ENCODE assay signal across 20 cellular contexts in genomic region chr3:122506450-122506849, GRCh38. TPM values are rescaled to one million over a fixed set of nuclear protein-coding genes. Genes with fewer than 3 reads are reported as not detected.
DNase-seq lines count a peak whose midpoint lies in the region; ATAC-seq and TF ChIP-seq lines count a peak whose summit lies in the region.
"Had no signal": no experiment of that assay in that cellular context is flagged by ENCODE, and none has a peak within 500 bp of the region (broad histone marks: within the 10 kb centered on the region; RNA-seq: fewer than 3 reads in every experiment).

No MANE protein-coding gene starts in this region.

- H3K4me3 ChIP-seq in effector memory CD4-positive, alpha-beta T cell (ENCODE audit: insufficient read depth, low read depth, low read length, poor library complexity, severe bottlenecking): no peak overlapping the region
- H3K4me3 ChIP-seq in CD8-positive, alpha-beta memory T cell (ENCODE audit: low read length): no peak overlapping the region
- H3K4me3 ChIP-seq: BLaER1, PC-9 had no signal

- no peak for DNase-seq in activated CD8-positive, alpha-beta T cell treated with anti-CD3 and anti-CD28 coated beads for 36 hours
- no peak for DNase-seq in activated CD8-positive, alpha-beta T cell treated with anti-CD3 and anti-CD28 coated beads, Interleukin-2, amount 10 ng/mL, durations not matched to agents 7 days and 5 days
- DNase-seq in activated naive CD8-positive, alpha-beta T cell treated with anti-CD3 and anti-CD28 coated beads for 36 hours: no peak
- DNase-seq in natural killer cell treated with Interleukin-12 subunit alpha and Interleukin-12 subunit beta and Interleukin-15 and Interleukin-18, amount 100 ng/mL, for 72 hours (ENCODE audit: low spot score): no peak
- DNase-seq in ecto neural progenitor cell (ENCODE audit: low spot score): no peak
- DNase-seq in effector memory CD4-positive, alpha-beta T cell: no peak
- DNase-seq in CD8-positive, alpha-beta memory T cell: no peak
- DNase-seq: CD4-positive, CD25-positive, alpha-beta regulatory T cell; NCI-H1048; NCI-H1417; NCI-H1694; NCI-H2029 treated with DMSO at 0.1 percent for 48 hours; NCI-H446 treated with DMSO at 0.1 percent for 48 hours; NCI-H526; NCI-H82; NK-92 treated with Interleukin-12 subunit alpha and Interleukin-12 subunit beta, amount 100 ng/mL, for 24 hours; PC-9 had no signal

- H3K36me3 Mint-ChIP-seq in activated CD8-positive, alpha-beta T cell treated with anti-CD3 and anti-CD28 coated beads for 36 hours (ENCODE audit: low read depth): peaks cover 33% of the 10 kb centered on the region
- H3K36me3 Mint-ChIP-seq in activated CD8-positive, alpha-beta T cell treated with anti-CD3 and anti-CD28 coated beads, Interleukin-2, amount 10 ng/mL, durations not matched to agents 7 days and 5 days (ENCODE audit: low read depth): peaks cover 28% of the 10 kb centered on the region
- peaks cover 16% of the 10 kb centered on the region for H3K36me3 Mint-ChIP-seq in activated naive CD8-positive, alpha-beta T cell
- peaks cover 34% of the 10 kb centered on the region for H3K36me3 Mint-ChIP-seq in activated naive CD8-positive, alpha-beta T cell treated with anti-CD3 and anti-CD28 coated beads for 36 hours
- H3K36me3 Mint-ChIP-seq in natural killer cell treated with Interleukin-12 subunit alpha and Interleukin-12 subunit beta and Interleukin-15 and Interleukin-18, amount 100 ng/mL, for 72 hours: no peaks in the 10 kb centered on the region
- peaks cover 12 to 19% (median 18%) of the 10 kb centered on the region in 3 donors for H3K36me3 Mint-ChIP-seq in CD8-positive, alpha-beta memory T cell

- no peaks in the 10 kb centered on the region for H3K27me3 Mint-ChIP-seq in activated CD8-positive, alpha-beta T cell treated with anti-CD3 and anti-CD28 coated beads for 36 hours
- no peaks in the 10 kb centered on the region for H3K27me3 Mint-ChIP-seq in activated CD8-positive, alpha-beta T cell treated with anti-CD3 and anti-CD28 coated beads, Interleukin-2, amount 10 ng/mL, durations not matched to agents 7 days and 5 days (ENCODE audit: low read depth)
- H3K27me3 Mint-ChIP-seq in activated naive CD8-positive, alpha-beta T cell: no peaks in the 10 kb centered on the region
- no peaks in the 10 kb centered on the region for H3K27me3 Mint-ChIP-seq in activated naive CD8-positive, alpha-beta T cell treated with anti-CD3 and anti-CD28 coated beads for 36 hours
- H3K27me3 Mint-ChIP-seq in natural killer cell treated with Interleukin-12 subunit alpha and Interleukin-12 subunit beta and Interleukin-15 and Interleukin-18, amount 100 ng/mL, for 72 hours: no peaks in the 10 kb centered on the region
- H3K27me3 Mint-ChIP-seq in CD8-positive, alpha-beta memory T cell: no peaks in the 10 kb centered on the region
- H3K27me3 Mint-ChIP-seq: CD4-positive, CD25-positive, alpha-beta regulatory T cell had no signal

- peaks cover 73% of the 10 kb centered on the region for H3K4me1 Mint-ChIP-seq in activated CD8-positive, alpha-beta T cell treated with anti-CD3 and anti-CD28 coated beads for 36 hours (ENCODE audit: low read depth)
- peaks cover 41% of the 10 kb centered on the region for H3K4me1 Mint-ChIP-seq in activated CD8-positive, alpha-beta T cell treated with anti-CD3 and anti-CD28 coated beads, Interleukin-2, amount 10 ng/mL, durations not matched to agents 7 days and 5 days (ENCODE audit: low read depth)
- H3K4me1 Mint-ChIP-seq in activated naive CD8-positive, alpha-beta T cell (ENCODE audit: low read depth): peaks cover 83% of the 10 kb centered on the region
- H3K4me1 Mint-ChIP-seq in activated naive CD8-positive, alpha-beta T cell treated with anti-CD3 and anti-CD28 coated beads for 36 hours: peaks cover 64% of the 10 kb centered on the region
- H3K4me1 Mint-ChIP-seq in natural killer cell treated with Interleukin-12 subunit alpha and Interleukin-12 subunit beta and Interleukin-15 and Interleukin-18, amount 100 ng/mL, for 72 hours (ENCODE audit: low read depth in 2 of 2): peaks cover 52 to 77% of the 10 kb centered on the region in 2 donors
- H3K4me1 Mint-ChIP-seq in CD8-positive, alpha-beta memory T cell: peaks cover 71 to 93% (median 86%) of the 10 kb centered on the region in 3 donors

- peak; percentile 49 for ATAC-seq in activated CD8-positive, alpha-beta T cell treated with anti-CD3 and anti-CD28 coated beads for 36 hours
- no peak for ATAC-seq in activated CD8-positive, alpha-beta T cell treated with anti-CD3 and anti-CD28 coated beads, Interleukin-2, amount 10 ng/mL, durations not matched to agents 7 days and 5 days
- peak in 1 of 2 donors; percentile 57 for ATAC-seq in natural killer cell treated with Interleukin-12 subunit alpha and Interleukin-12 subunit beta and Interleukin-15 and Interleukin-18, amount 100 ng/mL, for 72 hours
- ATAC-seq: Right ventricle myocardium inferior had no signal

- H3K4me1 ChIP-seq in effector memory CD4-positive, alpha-beta T cell (ENCODE audit: control insufficient read depth, insufficient read depth, low read length, poor library complexity, severe bottlenecking): no peaks in the 10 kb centered on the region
- peaks cover 29% of the 10 kb centered on the region for H3K4me1 ChIP-seq in CD8-positive, alpha-beta memory T cell (ENCODE audit: insufficient read depth, low read length)

- no peaks in the 10 kb centered on the region for H3K36me3 ChIP-seq in effector memory CD4-positive, alpha-beta T cell (ENCODE audit: control insufficient read depth, insufficient read depth, low read length)
- no peaks in the 10 kb centered on the region for H3K36me3 ChIP-seq in CD8-positive, alpha-beta memory T cell (ENCODE audit: insufficient read depth, low read length)

- peak overlapping the region; percentile 36 for H3K27ac Mint-ChIP-seq in activated CD8-positive, alpha-beta T cell treated with anti-CD3 and anti-CD28 coated beads for 36 hours
- H3K27ac Mint-ChIP-seq in activated CD8-positive, alpha-beta T cell treated with anti-CD3 and anti-CD28 coated beads, Interleukin-2, amount 10 ng/mL, durations not matched to agents 7 days and 5 days: no peak overlapping the region
- H3K27ac Mint-ChIP-seq in activated naive CD8-positive, alpha-beta T cell: peak overlapping the region; percentile 73
- no peak overlapping the region for H3K27ac Mint-ChIP-seq in activated naive CD8-positive, alpha-beta T cell treated with anti-CD3 and anti-CD28 coated beads for 36 hours
- H3K27ac Mint-ChIP-seq in natural killer cell treated with Interleukin-12 subunit alpha and Interleukin-12 subunit beta and Interleukin-15 and Interleukin-18, amount 100 ng/mL, for 72 hours: no peak overlapping the region
- H3K27ac Mint-ChIP-seq in CD8-positive, alpha-beta memory T cell: no peak overlapping the region
- H3K27ac Mint-ChIP-seq: CD4-positive, CD25-positive, alpha-beta regulatory T cell had no signal

- no peak overlapping the region for H3K4me3 Mint-ChIP-seq in activated CD8-positive, alpha-beta T cell treated with anti-CD3 and anti-CD28 coated beads for 36 hours
- H3K4me3 Mint-ChIP-seq in activated CD8-positive, alpha-beta T cell treated with anti-CD3 and anti-CD28 coated beads, Interleukin-2, amount 10 ng/mL, durations not matched to agents 7 days and 5 days: no peak overlapping the region
- peak overlapping the region; percentile 25 for H3K4me3 Mint-ChIP-seq in activated naive CD8-positive, alpha-beta T cell
- H3K4me3 Mint-ChIP-seq in activated naive CD8-positive, alpha-beta T cell treated with anti-CD3 and anti-CD28 coated beads for 36 hours: no peak overlapping the region
- H3K4me3 Mint-ChIP-seq in natural killer cell treated with Interleukin-12 subunit alpha and Interleukin-12 subunit beta and Interleukin-15 and Interleukin-18, amount 100 ng/mL, for 72 hours: peak overlapping the region; percentile 24
- no peak overlapping the region for H3K4me3 Mint-ChIP-seq in CD8-positive, alpha-beta memory T cell
- H3K4me3 Mint-ChIP-seq: CD4-positive, CD25-positive, alpha-beta regulatory T cell had no signal

- TF ChIP-seq CTCF in activated CD8-positive, alpha-beta T cell treated with anti-CD3 and anti-CD28 coated beads for 36 hours (IDR thresholded peaks at IDR 0.05): no peak

- H3K27me3 ChIP-seq in effector memory CD4-positive, alpha-beta T cell (replicated peaks; ENCODE audit: control insufficient read depth, insufficient read depth, low read length, poor library complexity, severe bottlenecking): no peaks in the 10 kb centered on the region
- H3K27me3 ChIP-seq in CD8-positive, alpha-beta memory T cell (ENCODE audit: insufficient read depth, low read length, poor library complexity, severe bottlenecking): no peaks in the 10 kb centered on the region
- H3K27me3 ChIP-seq: BLaER1 had no signal

- POLR2A ChIA-PET in activated CD8-positive, alpha-beta T cell treated with anti-CD3 and anti-CD28 coated beads for 36 hours (lab: Charles Lee): no interaction called here
- POLR2A ChIA-PET in activated CD8-positive, alpha-beta T cell treated with anti-CD3 and anti-CD28 coated beads, Interleukin-2, amount 10 ng/mL, durations not matched to agents 7 days and 5 days (lab: Charles Lee): no interaction called here
- POLR2A ChIA-PET in CD8-positive, alpha-beta memory T cell (lab: Charles Lee): no interaction called here

- H3K9me3 Mint-ChIP-seq in activated CD8-positive, alpha-beta T cell treated with anti-CD3 and anti-CD28 coated beads for 36 hours: peaks cover 5% of the 10 kb centered on the region
- no peaks in the 10 kb centered on the region for H3K9me3 Mint-ChIP-seq in activated CD8-positive, alpha-beta T cell treated with anti-CD3 and anti-CD28 coated beads, Interleukin-2, amount 10 ng/mL, durations not matched to agents 7 days and 5 days (ENCODE audit: insufficient read depth)
- peaks cover 7% of the 10 kb centered on the region for H3K9me3 Mint-ChIP-seq in activated naive CD8-positive, alpha-beta T cell (ENCODE audit: low read depth)
- H3K9me3 Mint-ChIP-seq in activated naive CD8-positive, alpha-beta T cell treated with anti-CD3 and anti-CD28 coated beads for 36 hours: peaks cover 7% of the 10 kb centered on the region
- H3K9me3 Mint-ChIP-seq in natural killer cell treated with Interleukin-12 subunit alpha and Interleukin-12 subunit beta and Interleukin-15 and Interleukin-18, amount 100 ng/mL, for 72 hours: no peaks in the 10 kb centered on the region
- H3K9me3 Mint-ChIP-seq in CD8-positive, alpha-beta memory T cell: no peaks in the 10 kb centered on the region

- H3K9me3 ChIP-seq in effector memory CD4-positive, alpha-beta T cell (ENCODE audit: control insufficient read depth, low read length): no peaks in the 10 kb centered on the region
- no peaks in the 10 kb centered on the region for H3K9me3 ChIP-seq in CD8-positive, alpha-beta memory T cell (ENCODE audit: low read length)

- CTCF ChIA-PET in activated CD8-positive, alpha-beta T cell treated with anti-CD3 and anti-CD28 coated beads for 36 hours (lab: Charles Lee): interaction anchor here (0.8 to 1.6 kb wide), 6 partner anchors 10 to 113 kb away, joined by 3 to 7 read pairs (median 3); no protein-coding TSS in a partner anchor
- CTCF ChIA-PET in activated CD8-positive, alpha-beta T cell treated with anti-CD3 and anti-CD28 coated beads, Interleukin-2, amount 10 ng/mL, durations not matched to agents 7 days and 5 days (lab: Charles Lee): interaction anchor here (0.8 to 1.2 kb wide), 2 partner anchors 17 to 172 kb away, joined by 3 to 5 read pairs; no protein-coding TSS in a partner anchor
- CTCF ChIA-PET in CD8-positive, alpha-beta memory T cell (lab: Charles Lee): no interaction called here

- intact Hi-C loops in activated CD8-positive, alpha-beta T cell treated with anti-CD3 and anti-CD28 coated beads for 36 hours (cut with micrococcal nuclease): no loop called here

- H3K27ac ChIP-seq in effector memory CD4-positive, alpha-beta T cell (ENCODE audit: insufficient read depth, low read length, poor library complexity, severe bottlenecking): no peak overlapping the region
- no peak overlapping the region for H3K27ac ChIP-seq in CD8-positive, alpha-beta memory T cell (ENCODE audit: low read depth, low read length)
- H3K27ac ChIP-seq: BLaER1, PC-9 had no signal

RNA-seq across cellular contexts. Expression of gene KPNA1, which starts 8.3 kb away (rescaled TPM):
- total RNA-seq in activated CD8-positive, alpha-beta T cell treated with anti-CD3 and anti-CD28 coated beads for 36 hours: 10 to 100 TPM; 46.6 to 47.4 TPM
- total RNA-seq in activated CD8-positive, alpha-beta T cell treated with anti-CD3 and anti-CD28 coated beads, Interleukin-2, amount 10 ng/mL, durations not matched to agents 7 days and 5 days: 10 to 100 TPM; 58.8 to 60.2 TPM
- total RNA-seq in activated naive CD8-positive, alpha-beta T cell treated with anti-CD3 and anti-CD28 coated beads for 36 hours: 10 to 100 TPM; 47.4 to 49.0 TPM
- 10 to 100 TPM; 55.9 to 64.7 TPM for total RNA-seq in natural killer cell treated with Interleukin-12 subunit alpha and Interleukin-12 subunit beta and Interleukin-15 and Interleukin-18, amount 100 ng/mL, for 72 hours
- total RNA-seq in CD8-positive, alpha-beta memory T cell: 10 to 100 TPM; 58.6 to 60.4 TPM
- 49.1 TPM for polyA plus RNA-seq in CD8-positive, alpha-beta memory T cell

RNA-seq across cellular contexts. Expression of gene PARP9, which starts 57.6 kb away (rescaled TPM):
- total RNA-seq in activated CD8-positive, alpha-beta T cell treated with anti-CD3 and anti-CD28 coated beads for 36 hours: 10 to 100 TPM; 17.8 to 18.5 TPM
- 100 to 1,000 TPM; 115 to 118 TPM for total RNA-seq in activated CD8-positive, alpha-beta T cell treated with anti-CD3 and anti-CD28 coated beads, Interleukin-2, amount 10 ng/mL, durations not matched to agents 7 days and 5 days
- 10 to 100 TPM; 39.0 to 40.9 TPM for total RNA-seq in activated naive CD8-positive, alpha-beta T cell treated with anti-CD3 and anti-CD28 coated beads for 36 hours
- total RNA-seq in natural killer cell treated with Interleukin-12 subunit alpha and Interleukin-12 subunit beta and Interleukin-15 and Interleukin-18, amount 100 ng/mL, for 72 hours: 10 to 100 TPM; 45.5 to 61.7 TPM
- 10 to 100 TPM; 13.2 to 13.4 TPM for total RNA-seq in CD8-positive, alpha-beta memory T cell
- polyA plus RNA-seq in CD8-positive, alpha-beta memory T cell: 32.5 TPM

RNA-seq across cellular contexts. Expression of gene DTX3L, which starts 57.7 kb away (rescaled TPM):
- total RNA-seq in activated CD8-positive, alpha-beta T cell treated with anti-CD3 and anti-CD28 coated beads for 36 hours: 10 to 100 TPM; 22.1 to 25.9 TPM
- total RNA-seq in activated CD8-positive, alpha-beta T cell treated with anti-CD3 and anti-CD28 coated beads, Interleukin-2, amount 10 ng/mL, durations not matched to agents 7 days and 5 days: 100 to 1,000 TPM; 124 to 127 TPM
- 10 to 100 TPM; 52.8 to 54.9 TPM for total RNA-seq in activated naive CD8-positive, alpha-beta T cell treated with anti-CD3 and anti-CD28 coated beads for 36 hours
- 100 to 1,000 TPM in 1 of 2 donors, 10 to 100 TPM in 1; 56.4 to 110 TPM for total RNA-seq in natural killer cell treated with Interleukin-12 subunit alpha and Interleukin-12 subunit beta and Interleukin-15 and Interleukin-18, amount 100 ng/mL, for 72 hours
- 10 to 100 TPM; 22.9 to 24.3 TPM for total RNA-seq in CD8-positive, alpha-beta memory T cell
- polyA plus RNA-seq in CD8-positive, alpha-beta memory T cell: 31.2 TPM

Comparison
In these comparisons a context has a peak if more than half of its experiments do, and no peak if none do; other contexts are left out.
1. H3K27ac Mint-ChIP-seq: peak in activated CD8-positive, alpha-beta T cell treated with anti-CD3 and anti-CD28 coated beads for 36 hours (single experiment) and activated naive CD8-positive, alpha-beta T cell (single experiment); none in activated CD8-positive, alpha-beta T cell treated with anti-CD3 and anti-CD28 coated beads, Interleukin-2, amount 10 ng/mL, durations not matched to agents 7 days and 5 days (single experiment), activated naive CD8-positive, alpha-beta T cell treated with anti-CD3 and anti-CD28 coated beads for 36 hours (single experiment), natural killer cell treated with Interleukin-12 subunit alpha and Interleukin-12 subunit beta and Interleukin-15 and Interleukin-18, amount 100 ng/mL, for 72 hours (0 of 2) and CD8-positive, alpha-beta memory T cell (0 of 8).
2. H3K4me3 Mint-ChIP-seq: peak in activated naive CD8-positive, alpha-beta T cell (single experiment) and natural killer cell treated with Interleukin-12 subunit alpha and Interleukin-12 subunit beta and Interleukin-15 and Interleukin-18, amount 100 ng/mL, for 72 hours (single experiment); none in activated CD8-positive, alpha-beta T cell treated with anti-CD3 and anti-CD28 coated beads for 36 hours (single experiment), activated CD8-positive, alpha-beta T cell treated with anti-CD3 and anti-CD28 coated beads, Interleukin-2, amount 10 ng/mL, durations not matched to agents 7 days and 5 days (single experiment), activated naive CD8-positive, alpha-beta T cell treated with anti-CD3 and anti-CD28 coated beads for 36 hours (single experiment) and CD8-positive, alpha-beta memory T cell (0 of 7).